ENCODE assay signal across 11 cellular contexts in genomic region chr7:139523199-139523941, GRCh38. TPM values are rescaled to one million over a fixed set of nuclear protein-coding genes. Genes with fewer than 3 reads are reported as not detected.
DNase-seq lines count a peak whose midpoint lies in the region; ATAC-seq and TF ChIP-seq lines count a peak whose summit lies in the region.
"Had no signal": no experiment of that assay in that cellular context is flagged by ENCODE, and none has a peak within 500 bp of the region (broad histone marks: within the 10 kb centered on the region; RNA-seq: fewer than 3 reads in every experiment).

Gene CLEC2L, plus strand, starts transcription at chr7:139523685. Its CDS starts 243 bp downstream, at chr7:139523928.

- no peaks in the 10 kb centered on the region for H3K4me1 Mint-ChIP-seq in endodermal cell

- no peaks in the 10 kb centered on the region for H4K20me1 ChIP-seq in PC-9 (ENCODE audit: insufficient read depth)

- no peaks in the 10 kb centered on the region for H3K36me3 Mint-ChIP-seq in endodermal cell (ENCODE audit: low read depth)

- no peak within 1 kb of the TSS for H3K4me3 ChIP-seq in LNCaP clone FGC (ENCODE audit: low read depth, low read length)
- H3K4me3 ChIP-seq in endodermal cell (ENCODE audit: low read length): peak within 1 kb of the TSS; percentile 66
- peak within 1 kb of the TSS; percentile 27 for H3K4me3 ChIP-seq in neuron (ENCODE audit: low read length)
- H3K4me3 ChIP-seq in PC-9: no peak within 1 kb of the TSS

- no peak within 1 kb of the TSS for H3K9ac ChIP-seq in endodermal cell (ENCODE audit: extremely low read depth, low read length, poor library complexity, severe bottlenecking)

- peaks cover 61% of the 10 kb centered on the region for H3K27me3 ChIP-seq in endodermal cell (ENCODE audit: control insufficient read depth, insufficient read depth, low read length, poor library complexity, severe bottlenecking)
- peaks cover 46% of the 10 kb centered on the region for H3K27me3 ChIP-seq in neuron (ENCODE audit: insufficient read depth, low read length)
- peaks cover 16% of the 10 kb centered on the region; the same call in 1 of the 2 replicates for H3K27me3 ChIP-seq in PC-9 (ENCODE audit: insufficient read depth, low read depth)

- WGBS in endodermal cell (ENCODE audit: insufficient coverage in 1 of 2, insufficient read length in 1 of 2), 2 experiments: 3 to 26% methylated on average over 9 to 75 of the region's 75 CpGs

- CTCF ChIA-PET in PC-9 (lab: Charles Lee): no interaction called here

- no peaks in the 10 kb centered on the region for H3K79me2 ChIP-seq in PC-9 (ENCODE audit: low read depth)

- H3K36me3 ChIP-seq in endodermal cell (ENCODE audit: control insufficient read depth, insufficient read depth, low read length) (no peaks in the 10 kb centered on the region), neuron (ENCODE audit: insufficient read depth, low read length) (no peaks in the 10 kb centered on the region), PC-9 (ENCODE audit: low read depth) (no peaks in the 10 kb centered on the region)

- DNase-seq in AG08396 (ENCODE audit: low spot score) (peak; percentile 37), LNCaP clone FGC (ENCODE audit: low read depth) (no peak), endodermal cell (peak; percentile 75), PC-9 (no peak), epidermal melanocyte (ENCODE audit: insufficient read length, low spot score) (no peak)

- ATAC-seq in HG03196 (IDR thresholded peaks at IDR 0.05; ENCODE audit: unreplicated experiment): no peak
- no peak for ATAC-seq in HG03439 (IDR thresholded peaks at IDR 0.05; ENCODE audit: unreplicated experiment)
- ATAC-seq: HCT116 had no signal

- intact Hi-C loops in PC-9 (cut with micrococcal nuclease; ENCODE audit: unreplicated experiment): no loop called here

- H3K4me2 ChIP-seq in PC-9: no peak within 1 kb of the TSS

- H3K9me3 Mint-ChIP-seq in endodermal cell: peaks cover 9% of the 10 kb centered on the region
- H3K9me3 Mint-ChIP-seq: activated T-helper 2 cell treated with anti-CD3 and anti-CD28 coated beads, Interferon-gamma antibody, Interleukin-2, Interleukin-4, amounts not matched to agents 10 μg/mL and 5 μg/mL and 100 μg/mL, durations not matched to agents 14 hours and 24 hours and 36 hours had no signal

- peaks cover 66% of the 10 kb centered on the region for H3K27me3 Mint-ChIP-seq in endodermal cell (ENCODE audit: insufficient read depth)

- H3K9me2 ChIP-seq in PC-9 (ENCODE audit: insufficient read depth): no peaks in the 10 kb centered on the region

- H2AFZ ChIP-seq in neuron (ENCODE audit: low read depth, low read length) (no peak within 1 kb of the TSS), PC-9 (no peak within 1 kb of the TSS)

- no peak within 1 kb of the TSS for H3K27ac Mint-ChIP-seq in endodermal cell
- H3K27ac Mint-ChIP-seq: activated T-helper 2 cell treated with anti-CD3 and anti-CD28 coated beads, Interferon-gamma antibody, Interleukin-2, Interleukin-4, amounts not matched to agents 10 μg/mL and 5 μg/mL and 100 μg/mL, durations not matched to agents 14 hours and 24 hours and 36 hours had no signal

- H3K4me3 Mint-ChIP-seq in endodermal cell: peak within 1 kb of the TSS; percentile 52

- no peak within 1 kb of the TSS for H3K27ac ChIP-seq in endodermal cell (ENCODE audit: low read depth, low read length)
- H3K27ac ChIP-seq in PC-9: no peak within 1 kb of the TSS

- H3K4me1 ChIP-seq in endodermal cell (ENCODE audit: control insufficient read depth, insufficient read depth, low read length): peaks cover 2% of the 10 kb centered on the region
- H3K4me1 ChIP-seq in neuron (ENCODE audit: insufficient read depth, low read length): no peaks in the 10 kb centered on the region
- no peaks in the 10 kb centered on the region for H3K4me1 ChIP-seq in PC-9 (replicated peaks; ENCODE audit: insufficient read depth)

- H3K9me3 ChIP-seq in endodermal cell (ENCODE audit: control insufficient read depth, low read length): no peaks in the 10 kb centered on the region
- peaks cover 6% of the 10 kb centered on the region for H3K9me3 ChIP-seq in neuron (ENCODE audit: low read length)
- H3K9me3 ChIP-seq in PC-9 (ENCODE audit: insufficient read depth, low read depth): no peaks in the 10 kb centered on the region

- 0 out of 2 replicates have a peak, but pooled peaks have one; percentile 28 for TF ChIP-seq CTCF in LNCaP clone FGC (IDR thresholded peaks at IDR 0.05; ENCODE audit: control insufficient read depth, extremely low read depth, insufficient read depth)
- TF ChIP-seq CTCF in endodermal cell (conservative IDR thresholded peaks at IDR 0.05): no peak
- no peak for TF ChIP-seq CTCF in PC-9 (conservative IDR thresholded peaks at IDR 0.05)

- BruUV-seq in PC-9 (replicated peaks; lab: Mats Ljungman, UMichigan): no TSS peak

- H3F3A ChIP-seq in PC-9 (ENCODE audit: insufficient read depth, low read depth): no peaks in the 10 kb centered on the region

- POLR2A ChIA-PET in PC-9 (lab: Charles Lee; ENCODE audit: unreplicated experiment): no interaction called here

RNA-seq across cellular contexts. Expression of gene CLEC2L, which starts in this region (rescaled TPM):
- total RNA-seq in endodermal cell (1 to 10 TPM; 1.2 to 1.5 TPM), PC-9 (2021) (not detected in 2 replicates)
- 0.61 TPM for polyA plus RNA-seq in endodermal cell (2013, experiment 1 of 2)
- 0.41 TPM for polyA plus RNA-seq in endodermal cell (2013, experiment 2 of 2)
- total RNA-seq: activated T-helper 2 cell treated with anti-CD3 and anti-CD28 coated beads, Interferon-gamma antibody, Interleukin-2, Interleukin-4, amounts not matched to agents 10 μg/mL and 5 μg/mL and 100 μg/mL, durations not matched to agents 14 hours and 24 hours and 36 hours had no signal
- polyA plus RNA-seq: liver had no signal

Comparison
In these comparisons a context has a peak if more than half of its experiments do, and no peak if none do; other contexts are left out.
1. DNase-seq: peak in AG08396 (single experiment) and endodermal cell (single experiment); none in LNCaP clone FGC (single experiment), PC-9 (0 of 2) and epidermal melanocyte (single experiment).
2. H3K4me3 ChIP-seq: peak in endodermal cell (single experiment) and neuron (single experiment); none in LNCaP clone FGC (single experiment) and PC-9 (single experiment).